ENCODE assay signal across 20 cellular contexts in genomic region chr18:11986061-11986460, GRCh38.
"Had no signal": no experiment of that assay in that cellular context is flagged by ENCODE, and none has a peak within 500 bp of the region (broad histone marks: within the 10 kb centered on the region; RNA-seq: fewer than 3 reads in every experiment).

No MANE protein-coding gene starts in this region.

- H3K36me3 Mint-ChIP-seq: immature natural killer cell had no signal

- H3K27ac ChIP-seq: cardiac muscle cell, foreskin keratinocyte, right atrium auricular region, SK-N-MC, testis had no signal

- H3K4me1 Mint-ChIP-seq: activated T-helper 17 cell treated with anti-CD3 and anti-CD28 coated beads, Interleukin-2, amount 50 U/mL, for 72 hours had no signal

- H3K4me1 ChIP-seq: testis had no signal

- H3K9me3 Mint-ChIP-seq: activated naive CD4-positive, alpha-beta T cell treated with anti-CD3 and anti-CD28 coated beads, Interleukin-2, amount 10 ng/mL, durations not matched to agents 7 days and 5 days; activated T-helper 17 cell treated with anti-CD3 and anti-CD28 coated beads, Interleukin-2, amount 50 U/mL, for 72 hours; immature natural killer cell; naive thymus-derived CD4-positive, alpha-beta T cell had no signal

- H3K27me3 ChIP-seq: cardiac muscle cell, foreskin keratinocyte, right atrium auricular region, stomach, testis, upper lobe of left lung had no signal

- DNase-seq: activated CD4-positive, CD25-positive, alpha-beta regulatory T cell treated with anti-CD3 and anti-CD28 coated beads, Interleukin-2, amount 50 U/mL, for 72 hours; activated naive CD4-positive, alpha-beta T cell treated with anti-CD3 and anti-CD28 coated beads, Interleukin-2, amount 10 ng/mL, durations not matched to agents 7 days and 5 days; effector CD4-positive, alpha-beta T cell; foreskin keratinocyte; immature natural killer cell; left cardiac atrium; mammary epithelial cell; mucosa of descending colon; naive thymus-derived CD4-positive, alpha-beta T cell; stimulated activated CD4-positive, alpha-beta T cell treated with anti-CD3 and anti-CD28 coated beads, Interleukin-12 subunit alpha, Interleukin-12 subunit beta, amount 100 ng/mL, for 4 hours; stimulated activated CD4-positive, alpha-beta T cell treated with anti-CD3 and anti-CD28 coated beads, Interleukin-2, amount 100 ng/mL, for 24 hours; stomach; T-helper 1 cell; T1000; testis; upper lobe of left lung had no signal

- H3K4me3 ChIP-seq: cardiac muscle cell, mucosa of descending colon, right atrium auricular region, SK-N-MC, stomach, testis, upper lobe of left lung had no signal

- H3K27me3 Mint-ChIP-seq: activated T-helper 17 cell treated with anti-CD3 and anti-CD28 coated beads, Interleukin-2, amount 50 U/mL, for 72 hours had no signal

- H3K4me3 Mint-ChIP-seq: activated naive CD4-positive, alpha-beta T cell treated with anti-CD3 and anti-CD28 coated beads, Interleukin-2, amount 10 ng/mL, durations not matched to agents 7 days and 5 days; activated T-helper 17 cell treated with anti-CD3 and anti-CD28 coated beads, Interleukin-2, amount 50 U/mL, for 72 hours; immature natural killer cell; naive thymus-derived CD4-positive, alpha-beta T cell had no signal

- H3K27ac Mint-ChIP-seq: activated naive CD4-positive, alpha-beta T cell treated with anti-CD3 and anti-CD28 coated beads, Interleukin-2, amount 10 ng/mL, durations not matched to agents 7 days and 5 days; activated T-helper 17 cell treated with anti-CD3 and anti-CD28 coated beads, Interleukin-2, amount 50 U/mL, for 72 hours; immature natural killer cell; naive thymus-derived CD4-positive, alpha-beta T cell had no signal

- ATAC-seq: activated T-helper 17 cell treated with anti-CD3 and anti-CD28 coated beads, Interleukin-2, amount 50 U/mL, for 72 hours; foreskin keratinocyte; left cardiac atrium; mucosa of descending colon; naive thymus-derived CD4-positive, alpha-beta T cell had no signal

- H3K9me3 ChIP-seq: mucosa of descending colon, right atrium auricular region, stomach, testis, upper lobe of left lung had no signal

- H3K36me3 ChIP-seq: cardiac muscle cell, right atrium auricular region, stomach, upper lobe of left lung had no signal
